8 cellular contexts compared by ENCODE assay signal in genomic region chr2:233867993-233868532, GRCh38.
A peak's percentile ranks its signal among the peaks of the same experiment; 100 is the strongest.
DNase-seq lines count a peak whose midpoint lies in the region; ATAC-seq and TF ChIP-seq lines count a peak whose summit lies in the region.

TSS of gene MSL3B (minus strand) at chr2:233868386.

- intact Hi-C loops in ovary (cut with DNase I): no loop called here

- TF ChIP-seq POLR2A in ovary (IDR thresholded peaks at IDR 0.05): no peak

- H3K4me1 ChIP-seq in HEK293 (ENCODE audit: control insufficient read depth, insufficient read depth, low read length) (no peaks in the 10 kb centered on the region), ovary (ENCODE audit: insufficient read depth) (no peaks in the 10 kb centered on the region), urinary bladder (ENCODE audit: insufficient read depth) (no peaks in the 10 kb centered on the region)

- DNase-seq in EH (ENCODE audit: low read depth): peak; percentile 57
- peak; percentile 66 for DNase-seq in NCI-H345 treated with DMSO at 0.1 percent for 48 hours (lab: John Stamatoyannopoulos, UW; ENCODE audit: unreplicated experiment)
- DNase-seq in activated T-cell treated with anti-CD3 and anti-CD28 coated beads, Interleukin-2, amount 50 U/mL, for 24 hours: peak; percentile 75
- peak; percentile 50 for DNase-seq in fibroblast of mammary gland (ENCODE audit: low read depth)
- peak in 2 of 5 donors; percentile 28 to 48 for DNase-seq in ovary

- H3K27ac Mint-ChIP-seq in activated T-cell treated with anti-CD3 and anti-CD28 coated beads, Interleukin-2, amount 50 U/mL, for 24 hours: peak within 1 kb of the TSS; percentile 81

- peaks cover 16% of the 10 kb centered on the region for H3K4me1 Mint-ChIP-seq in activated T-cell treated with anti-CD3 and anti-CD28 coated beads, Interleukin-2, amount 50 U/mL, for 24 hours (ENCODE audit: low read depth)

- POLR2A ChIA-PET in HEK293 (lab: Yijun Ruan, JAX): interaction anchor here (1.0 kb wide), 1 partner anchor 13 kb away, joined by 5 read pairs; the partner anchor contains the start of gene HJURP

- H3K27me3 Mint-ChIP-seq in activated T-cell treated with anti-CD3 and anti-CD28 coated beads, Interleukin-2, amount 50 U/mL, for 24 hours: peaks cover 27% of the 10 kb centered on the region

- H3K36me3 Mint-ChIP-seq in activated T-cell treated with anti-CD3 and anti-CD28 coated beads, Interleukin-2, amount 50 U/mL, for 24 hours (ENCODE audit: low read depth): peaks cover 30% of the 10 kb centered on the region

- no peaks in the 10 kb centered on the region for H3K27me3 ChIP-seq in ovary

- H3K4me3 Mint-ChIP-seq in activated T-cell treated with anti-CD3 and anti-CD28 coated beads, Interleukin-2, amount 50 U/mL, for 24 hours: peak within 1 kb of the TSS; percentile 79

- H3K9me3 Mint-ChIP-seq in activated T-cell treated with anti-CD3 and anti-CD28 coated beads, Interleukin-2, amount 50 U/mL, for 24 hours: peaks cover 14% of the 10 kb centered on the region

- 9 to 10% (median 9%) methylated on average over 50 of the region's 50 CpGs for WGBS in ovary, 3 donors
- 8% methylated on average over 50 of the region's 50 CpGs for WGBS in urinary bladder

- H3K9me3 ChIP-seq in HEK293 (ENCODE audit: control insufficient read depth, insufficient read depth, low read depth, low read length) (no peaks in the 10 kb centered on the region), ovary (no peaks in the 10 kb centered on the region)

- ATAC-seq in HG03196 (IDR thresholded peaks at IDR 0.05; ENCODE audit: unreplicated experiment): no peak

- H3K36me3 ChIP-seq in HEK293 (ENCODE audit: control insufficient read depth in 2 of 2, insufficient read depth in 1 of 2, low read length in 2 of 2): peaks cover 0 to 18% of the 10 kb centered on the region in 2 experiments; a peak in 2 of 3 replicates
- H3K36me3 ChIP-seq in ovary: no peaks in the 10 kb centered on the region
- H3K36me3 ChIP-seq in urinary bladder (ENCODE audit: insufficient read depth): no peaks in the 10 kb centered on the region

- TF ChIP-seq CTCF in HEK293 (tag by site-specific recombination; IDR thresholded peaks at IDR 0.05): no peak
- no peak for TF ChIP-seq CTCF in fibroblast of mammary gland (conservative IDR thresholded peaks at IDR 0.05; ENCODE audit: control insufficient read depth, insufficient read depth, low read depth, low read length)
- no peak for TF ChIP-seq CTCF in ovary (IDR thresholded peaks at IDR 0.05)

- H3K27ac ChIP-seq in HEK293 (ENCODE audit: extremely low read depth, low read depth, low read length): peak within 1 kb of the TSS; percentile 1; the same call in 1 of the 2 replicates
- H3K27ac ChIP-seq in ovary: no peak within 1 kb of the TSS
- H3K27ac ChIP-seq in urinary bladder (ENCODE audit: low read depth): no peak within 1 kb of the TSS

- H3K4me3 ChIP-seq in HEK293 (ENCODE audit: low read depth, low read length) (peak within 1 kb of the TSS; percentile 36), fibroblast of mammary gland (ENCODE audit: control insufficient read depth, low read depth, low read length) (peak within 1 kb of the TSS; percentile 64), ovary (peak within 1 kb of the TSS; percentile 15), urinary bladder (ENCODE audit: low read depth, low read length) (peak within 1 kb of the TSS; percentile 34)

- CTCF ChIA-PET in HEK293 (lab: Yijun Ruan, JAX): interaction anchor here (3.3 kb wide), 1 partner anchor 11 kb away, joined by 18 read pairs; no protein-coding TSS in a partner anchor

- TF ChIP-seq EP300 in ovary (IDR thresholded peaks at IDR 0.05): no peak

TF ChIP-seq in HEK293, 187 proteins besides CTCF, POLR2A, EP300 and RAD21 (continues in another document):
- TF ChIP-seq ZNF221 (tag by site-specific recombination; IDR thresholded peaks at IDR 0.05; ENCODE audit: borderline replicate concordance) (no peak), ZNF37A (tag by site-specific recombination; IDR thresholded peaks at IDR 0.05) (no peak), ZNF610 (tag by site-specific recombination; IDR thresholded peaks at IDR 0.05; ENCODE audit: borderline replicate concordance) (no peak), ZSCAN16 (tag by site-specific recombination; IDR thresholded peaks at IDR 0.05) (no peak), ZNF596 (tag by site-specific recombination; IDR thresholded peaks at IDR 0.05) (no peak), ZNF529 (tag by site-specific recombination; IDR thresholded peaks at IDR 0.05; ENCODE audit: insufficient replicate concordance) (no peak), ZBTB8A (tag by site-specific recombination; IDR thresholded peaks at IDR 0.05) (peak; percentile 58), ZNF354C (tag by site-specific recombination; IDR thresholded peaks at IDR 0.05; ENCODE audit: borderline replicate concordance, low read depth) (no peak), ZBTB17 (tag by site-specific recombination; IDR thresholded peaks at IDR 0.05) (peak; percentile 81), ZNF530 (tag by site-specific recombination; IDR thresholded peaks at IDR 0.05; ENCODE audit: low read depth) (no peak), ZNF660 (tag by site-specific recombination; IDR thresholded peaks at IDR 0.05) (0 out of 2 replicates have a peak, but pooled peaks have one; percentile 27), ZNF580 (tag by site-specific recombination; IDR thresholded peaks at IDR 0.05) (no peak), SETDB1 (IDR thresholded peaks at IDR 0.05; ENCODE audit: insufficient read length, low read length) (peak; percentile 93), ZNF169 (tag by site-specific recombination; IDR thresholded peaks at IDR 0.05) (no peak), ZNF561 (tag by site-specific recombination; IDR thresholded peaks at IDR 0.05; ENCODE audit: borderline replicate concordance) (0 out of 2 replicates have a peak, but pooled peaks have one; percentile 29), KLF1 (tag by site-specific recombination; IDR thresholded peaks at IDR 0.05) (no peak), ZNF23 (tag by site-specific recombination; IDR thresholded peaks at IDR 0.05; ENCODE audit: borderline replicate concordance) (no peak), ZNF76 (tag by site-specific recombination; IDR thresholded peaks at IDR 0.05; ENCODE audit: borderline replicate concordance, low read depth) (peak; percentile 51; the same call in 1 of the 2 replicates), BCL11B (tag by site-specific recombination; IDR thresholded peaks at IDR 0.05; ENCODE audit: low read depth) (no peak), ZNF692 (tag by site-specific recombination; IDR thresholded peaks at IDR 0.05) (no peak)
- TF ChIP-seq, protein P1, sequence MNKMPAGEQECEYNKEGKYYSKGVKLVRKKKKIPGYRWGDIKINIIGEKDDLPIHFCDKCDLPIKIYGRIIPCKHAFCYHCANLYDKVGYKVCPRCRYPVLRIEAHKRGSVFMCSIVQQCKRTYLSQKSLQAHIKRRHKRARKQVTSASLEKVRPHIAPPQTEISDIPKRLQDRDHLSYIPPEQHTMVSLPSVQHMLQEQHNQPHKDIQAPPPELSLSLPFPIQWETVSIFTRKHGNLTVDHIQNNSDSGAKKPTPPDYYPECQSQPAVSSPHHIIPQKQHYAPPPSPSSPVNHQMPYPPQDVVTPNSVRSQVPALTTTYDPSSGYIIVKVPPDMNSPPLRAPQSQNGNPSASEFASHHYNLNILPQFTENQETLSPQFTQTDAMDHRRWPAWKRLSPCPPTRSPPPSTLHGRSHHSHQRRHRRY (tag by site-specific recombination; IDR thresholded peaks at IDR 0.05): no peak
- TF ChIP-seq, protein P2, sequence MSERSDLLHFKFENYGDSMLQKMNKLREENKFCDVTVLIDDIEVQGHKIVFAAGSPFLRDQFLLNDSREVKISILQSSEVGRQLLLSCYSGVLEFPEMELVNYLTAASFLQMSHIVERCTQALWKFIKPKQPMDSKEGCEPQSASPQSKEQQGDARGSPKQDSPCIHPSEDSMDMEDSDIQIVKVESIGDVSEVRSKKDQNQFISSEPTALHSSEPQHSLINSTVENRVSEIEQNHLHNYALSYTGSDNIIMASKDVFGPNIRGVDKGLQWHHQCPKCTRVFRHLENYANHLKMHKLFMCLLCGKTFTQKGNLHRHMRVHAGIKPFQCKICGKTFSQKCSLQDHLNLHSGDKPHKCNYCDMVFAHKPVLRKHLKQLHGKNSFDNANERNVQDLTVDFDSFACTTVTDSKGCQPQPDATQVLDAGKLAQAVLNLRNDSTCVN (tag by site-specific recombination; optimal IDR thresholded peaks at IDR 0.05): peak; percentile 64
- TF ChIP-seq, protein P3, sequence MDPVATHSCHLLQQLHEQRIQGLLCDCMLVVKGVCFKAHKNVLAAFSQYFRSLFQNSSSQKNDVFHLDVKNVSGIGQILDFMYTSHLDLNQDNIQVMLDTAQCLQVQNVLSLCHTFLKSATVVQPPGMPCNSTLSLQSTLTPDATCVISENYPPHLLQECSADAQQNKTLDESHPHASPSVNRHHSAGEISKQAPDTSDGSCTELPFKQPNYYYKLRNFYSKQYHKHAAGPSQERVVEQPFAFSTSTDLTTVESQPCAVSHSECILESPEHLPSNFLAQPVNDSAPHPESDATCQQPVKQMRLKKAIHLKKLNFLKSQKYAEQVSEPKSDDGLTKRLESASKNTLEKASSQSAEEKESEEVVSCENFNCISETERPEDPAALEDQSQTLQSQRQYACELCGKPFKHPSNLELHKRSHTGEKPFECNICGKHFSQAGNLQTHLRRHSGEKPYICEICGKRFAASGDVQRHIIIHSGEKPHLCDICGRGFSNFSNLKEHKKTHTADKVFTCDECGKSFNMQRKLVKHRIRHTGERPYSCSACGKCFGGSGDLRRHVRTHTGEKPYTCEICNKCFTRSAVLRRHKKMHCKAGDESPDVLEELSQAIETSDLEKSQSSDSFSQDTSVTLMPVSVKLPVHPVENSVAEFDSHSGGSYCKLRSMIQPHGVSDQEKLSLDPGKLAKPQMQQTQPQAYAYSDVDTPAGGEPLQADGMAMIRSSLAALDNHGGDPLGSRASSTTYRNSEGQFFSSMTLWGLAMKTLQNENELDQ (tag by site-specific recombination; IDR thresholded peaks at IDR 0.05; ENCODE audit: low read depth): no peak
